Comparison of ENCODE assay signal across 14 cellular contexts in the genomic region with DNA sequence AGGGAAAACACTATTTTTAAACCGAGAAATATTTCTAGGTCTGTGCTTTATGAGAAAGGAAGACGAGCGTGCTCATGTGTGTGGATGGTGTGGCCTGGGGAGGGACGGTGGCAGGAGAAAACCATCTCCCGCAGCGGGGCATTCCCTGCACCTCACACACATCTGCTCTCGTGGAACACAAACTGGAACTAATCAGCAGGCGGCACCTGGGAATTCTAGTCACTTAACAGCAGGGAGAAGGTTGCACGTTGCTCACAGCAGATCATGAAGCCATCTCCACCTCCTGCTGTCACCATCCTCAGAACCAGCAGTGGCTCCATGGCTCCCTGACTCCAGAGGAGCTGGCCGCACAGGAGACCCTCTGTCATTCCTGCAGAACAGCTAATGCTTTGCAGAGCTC.
DNase-seq lines count a peak whose midpoint lies in the region; ATAC-seq and TF ChIP-seq lines count a peak whose summit lies in the region.
"Had no signal": no experiment of that assay in that cellular context is flagged by ENCODE, and none has a peak within 500 bp of the region (broad histone marks: within the 10 kb centered on the region; RNA-seq: fewer than 3 reads in every experiment).

No MANE protein-coding gene starts in this region.

- peaks cover 28 to 50% (median 37%) of the 10 kb centered on the region in 10 experiments for H3K4me1 ChIP-seq in BLaER1 treated with 17β-estradiol and CSF1 and Interleukin-3, amounts not matched to agents 10 nM and 100 nM

- no peaks in the 10 kb centered on the region for H3K9me3 Mint-ChIP-seq in central memory CD8-positive, alpha-beta T cell
- peaks cover 8% of the 10 kb centered on the region for H3K9me3 Mint-ChIP-seq in nephron progenitor cell
- H3K9me3 Mint-ChIP-seq in stimulated activated memory B cell treated with anti-CD40 and anti-IgM and Interleukin-4, amounts not matched to agents 10 μg/mL and 1 μg/mL and 100 μg/mL, for 72 hours = peaks cover 7% of the 10 kb centered on the region
- H3K9me3 Mint-ChIP-seq: dendritic cell treated with granulocyte-macrophage colony-stimulating factor and Interleukin-4, amounts not matched to agents 40 ng/mL and 50 ng/mL, for 4 days; stimulated activated naive CD8-positive, alpha-beta T cell treated with anti-CD3 and anti-CD28 coated beads, Interleukin-15, Interleukin-2, amounts not matched to agents 100 ng/mL and 50 ng/mL, for 24 hours had no signal

- H3K27me3 ChIP-seq in BLaER1 treated with 17β-estradiol and CSF1 and Interleukin-3, amounts not matched to agents 10 nM and 100 nM = no peaks in the 10 kb centered on the region

- H3K36me3 Mint-ChIP-seq in central memory CD8-positive, alpha-beta T cell (ENCODE audit: insufficient read depth) = peaks cover 2% of the 10 kb centered on the region
- H3K36me3 Mint-ChIP-seq in nephron progenitor cell (ENCODE audit: low read depth) = peaks cover 5% of the 10 kb centered on the region
- no peaks in the 10 kb centered on the region for H3K36me3 Mint-ChIP-seq in stimulated activated memory B cell treated with anti-CD40 and anti-IgM and Interleukin-4, amounts not matched to agents 10 μg/mL and 1 μg/mL and 100 μg/mL, for 72 hours

- peaks cover 35% of the 10 kb centered on the region for H3K4me1 Mint-ChIP-seq in central memory CD8-positive, alpha-beta T cell
- H3K4me1 Mint-ChIP-seq in nephron progenitor cell = peaks cover 24% of the 10 kb centered on the region
- H3K4me1 Mint-ChIP-seq in stimulated activated memory B cell treated with anti-CD40 and anti-IgM and Interleukin-4, amounts not matched to agents 10 μg/mL and 1 μg/mL and 100 μg/mL, for 72 hours = no peaks in the 10 kb centered on the region

- peaks cover 0 to 19% (median 14%) of the 10 kb centered on the region in 11 experiments; a peak in 11 of 22 replicates for H3K9me3 ChIP-seq in BLaER1 treated with 17β-estradiol and CSF1 and Interleukin-3, amounts not matched to agents 10 nM and 100 nM (replicated peaks in 1 of 11)

- no peak for ATAC-seq in central memory CD8-positive, alpha-beta T cell (replicated peaks; ENCODE audit: extremely low read depth, poor library complexity, severe bottlenecking)
- ATAC-seq in stimulated activated memory B cell treated with anti-CD40 and anti-IgM and Interleukin-4, amounts not matched to agents 10 μg/mL and 1 μg/mL and 100 μg/mL, for 72 hours = no peak
- ATAC-seq: left cardiac atrium had no signal

- peak overlapping the region in 7 of 11 experiments; percentile 10 to 55 (median 21); a peak in 11 of 22 replicates for H3K9ac ChIP-seq in BLaER1 treated with 17β-estradiol and CSF1 and Interleukin-3, amounts not matched to agents 10 nM and 100 nM

- DNase-seq in NCI-H146 treated with DMSO at 0.1 percent for 48 hours (lab: John Stamatoyannopoulos, UW; ENCODE audit: unreplicated experiment) (peak; percentile 73), nephron progenitor cell (no peak), AG20443 (ENCODE audit: low spot score) (no peak), COLO829 (ENCODE audit: low spot score) (no peak), cortex of kidney (lab: John Stamatoyannopoulos, UW) (no peak)
- DNase-seq in central memory CD8-positive, alpha-beta T cell (ENCODE audit: low spot score in 2 of 2) = no peak
- DNase-seq: left cardiac atrium, NCI-H526 treated with DMSO at 0.1 percent for 48 hours, SIG-M5 had no signal

- no peak for TF ChIP-seq CTCF in nephron progenitor cell (IDR thresholded peaks at IDR 0.05)

- no peaks in the 10 kb centered on the region for H3K27me3 Mint-ChIP-seq in central memory CD8-positive, alpha-beta T cell
- peaks cover 4% of the 10 kb centered on the region for H3K27me3 Mint-ChIP-seq in nephron progenitor cell (ENCODE audit: low read depth, poor library complexity)
- H3K27me3 Mint-ChIP-seq in stimulated activated memory B cell treated with anti-CD40 and anti-IgM and Interleukin-4, amounts not matched to agents 10 μg/mL and 1 μg/mL and 100 μg/mL, for 72 hours = peaks cover 8% of the 10 kb centered on the region
- H3K27me3 Mint-ChIP-seq: dendritic cell treated with granulocyte-macrophage colony-stimulating factor and Interleukin-4, amounts not matched to agents 40 ng/mL and 50 ng/mL, for 4 days; stimulated activated naive CD8-positive, alpha-beta T cell treated with anti-CD3 and anti-CD28 coated beads, Interleukin-15, Interleukin-2, amounts not matched to agents 100 ng/mL and 50 ng/mL, for 24 hours had no signal

- H3K27ac Mint-ChIP-seq in central memory CD8-positive, alpha-beta T cell (ENCODE audit: low read depth) = no peak overlapping the region
- H3K27ac Mint-ChIP-seq in nephron progenitor cell = no peak overlapping the region
- H3K27ac Mint-ChIP-seq in stimulated activated memory B cell treated with anti-CD40 and anti-IgM and Interleukin-4, amounts not matched to agents 10 μg/mL and 1 μg/mL and 100 μg/mL, for 72 hours = no peak overlapping the region
- H3K27ac Mint-ChIP-seq: dendritic cell treated with granulocyte-macrophage colony-stimulating factor and Interleukin-4, amounts not matched to agents 40 ng/mL and 50 ng/mL, for 4 days; stimulated activated naive CD8-positive, alpha-beta T cell treated with anti-CD3 and anti-CD28 coated beads, Interleukin-15, Interleukin-2, amounts not matched to agents 100 ng/mL and 50 ng/mL, for 24 hours had no signal

- peak overlapping the region; percentile 63 to 88 (median 78) for H3K4me2 ChIP-seq in BLaER1 treated with 17β-estradiol and CSF1 and Interleukin-3, amounts not matched to agents 10 nM and 100 nM

- peak overlapping the region in 7 of 11 experiments; percentile 5 to 52 (median 22); a peak in 10 of 22 replicates for H3K27ac ChIP-seq in BLaER1 treated with 17β-estradiol and CSF1 and Interleukin-3, amounts not matched to agents 10 nM and 100 nM

- peak overlapping the region in 4 of 10 experiments; percentile 0 to 39 (median 6); a peak in 3 of 20 replicates for H3K4me3 ChIP-seq in BLaER1 treated with 17β-estradiol and CSF1 and Interleukin-3, amounts not matched to agents 10 nM and 100 nM

- H4K20me1 ChIP-seq in BLaER1 treated with 17β-estradiol and CSF1 and Interleukin-3, amounts not matched to agents 10 nM and 100 nM = peaks cover 13 to 74% (median 30%) of the 10 kb centered on the region in 11 experiments; a peak in 17 of 22 replicates

- H3K36me3 ChIP-seq in BLaER1 treated with 17β-estradiol and CSF1 and Interleukin-3, amounts not matched to agents 10 nM and 100 nM = peaks cover 0 to 66% (median 49%) of the 10 kb centered on the region in 11 experiments; a peak in 20 of 22 replicates

- H3K4me3 Mint-ChIP-seq in central memory CD8-positive, alpha-beta T cell = peak overlapping the region; percentile 54
- H3K4me3 Mint-ChIP-seq in nephron progenitor cell = peak overlapping the region; percentile 45
- no peak overlapping the region for H3K4me3 Mint-ChIP-seq in stimulated activated memory B cell treated with anti-CD40 and anti-IgM and Interleukin-4, amounts not matched to agents 10 μg/mL and 1 μg/mL and 100 μg/mL, for 72 hours
- H3K4me3 Mint-ChIP-seq: CD14-positive monocyte; dendritic cell treated with granulocyte-macrophage colony-stimulating factor and Interleukin-4, amounts not matched to agents 40 ng/mL and 50 ng/mL, for 4 days had no signal
